In genomic region chr1:241627453-241628329, GRCh38 we compare ENCODE assay signal across 1 cellular context.
TF ChIP-seq lines count a peak whose summit lies in the region.

No MANE protein-coding gene starts in this region.

TF ChIP-seq in IMR-90, 13 proteins besides CTCF, POLR2A, EP300 and RAD21:
- TF ChIP-seq MAFK (IDR thresholded peaks at IDR 0.05; ENCODE audit: low read depth, low read length), result no peak
- TF ChIP-seq FOS (IDR thresholded peaks at IDR 0.05; ENCODE audit: low read depth, low read length), result 0 out of 2 replicates have a peak, but pooled peaks have one; percentile 2
- no peak for TF ChIP-seq USF2 (IDR thresholded peaks at IDR 0.05; ENCODE audit: low read depth, low read length)
- peak; percentile 87 for TF ChIP-seq SMC3 (IDR thresholded peaks at IDR 0.05; ENCODE audit: low read depth, low read length)
- no peak for TF ChIP-seq NFE2L2 (IDR thresholded peaks at IDR 0.05; ENCODE audit: low read depth, low read length)
- TF ChIP-seq MAZ (IDR thresholded peaks at IDR 0.05; ENCODE audit: borderline replicate concordance, low read depth, low read length), result no peak
- no peak for TF ChIP-seq BHLHE40 (IDR thresholded peaks at IDR 0.05; ENCODE audit: low read depth, low read length)
- TF ChIP-seq MXI1 (IDR thresholded peaks at IDR 0.05; ENCODE audit: borderline replicate concordance, low read depth, low read length), result no peak
- TF ChIP-seq CEBPB (IDR thresholded peaks at IDR 0.05; ENCODE audit: low read depth, low read length), result no peak
- TF ChIP-seq RFX5 (IDR thresholded peaks at IDR 0.05; ENCODE audit: low read depth, low read length), result no peak
